In the genomic region with DNA sequence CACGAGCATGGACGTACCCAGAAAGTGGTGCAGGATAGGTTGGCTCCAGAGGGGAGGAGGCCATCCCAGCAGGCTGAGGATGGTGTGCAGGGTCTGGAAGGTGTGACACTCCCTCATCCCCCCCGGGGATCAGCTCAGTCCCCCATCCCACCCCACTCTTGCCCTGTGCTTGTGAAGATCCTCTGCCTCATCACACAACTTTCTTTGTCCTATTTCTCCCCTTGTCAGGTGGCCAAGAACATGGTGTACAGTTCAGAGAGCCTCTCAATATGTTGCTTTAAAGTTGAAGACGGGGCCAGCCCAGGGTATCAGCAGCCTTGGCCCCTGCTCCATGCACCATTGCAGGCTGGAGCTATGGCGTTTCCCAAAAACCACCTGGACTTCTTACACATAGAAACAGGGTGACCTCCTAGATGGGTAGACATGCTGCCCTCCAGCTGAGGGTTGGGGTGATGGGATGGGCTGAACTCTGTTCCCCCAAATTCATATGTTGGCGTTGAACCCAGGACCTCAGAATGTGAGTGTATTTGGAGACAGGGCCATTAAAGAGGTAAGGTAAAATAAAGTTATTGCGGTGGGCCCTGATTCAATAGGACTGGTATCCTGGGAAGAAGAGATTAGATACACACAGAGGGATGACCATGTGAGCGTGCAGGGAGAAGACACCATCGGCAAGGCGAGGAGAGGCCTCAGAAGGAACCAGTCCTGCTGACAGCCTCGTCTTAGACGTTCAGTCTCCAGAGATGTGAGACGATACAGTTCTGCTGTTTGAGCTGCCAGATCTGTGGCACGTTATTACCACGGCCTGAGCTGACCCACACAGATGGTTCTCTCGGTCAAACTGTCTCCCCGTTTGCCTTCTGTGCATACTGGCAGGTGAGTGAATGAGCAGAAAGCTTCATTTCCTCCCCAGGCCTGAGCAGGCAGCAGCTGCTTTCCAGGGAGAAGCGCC, we compare ENCODE assay signal across 15 cellular contexts.
DNase-seq lines count a peak whose midpoint lies in the region; ATAC-seq and TF ChIP-seq lines count a peak whose summit lies in the region.
"Had no signal": no experiment of that assay in that cellular context is flagged by ENCODE, and none has a peak within 500 bp of the region (broad histone marks: within the 10 kb centered on the region; RNA-seq: fewer than 3 reads in every experiment).

No MANE protein-coding gene starts in this region.

- POLR2A ChIA-PET in CD4-positive, alpha-beta T cell (lab: Charles Lee), result no interaction called here

- H3K27ac ChIP-seq in heart left ventricle (peak overlapping the region in 10 of 12 donors; percentile 70 to 95 (median 81)), osteoblast (ENCODE audit: low read depth, low read length) (no peak overlapping the region), trophoblast cell (ENCODE audit: low read depth, low read length) (no peak overlapping the region)
- H3K27ac ChIP-seq in CD4-positive, alpha-beta T cell (ENCODE audit: low read depth, low read length), result no peak overlapping the region

- H3K4me2 ChIP-seq in osteoblast (ENCODE audit: insufficient read depth, low read length) (no peak overlapping the region), trophoblast cell (ENCODE audit: low read length) (no peak overlapping the region)

- H3K79me2 ChIP-seq in osteoblast (ENCODE audit: insufficient read depth, low read length) (no peaks in the 10 kb centered on the region), trophoblast cell (ENCODE audit: control insufficient read depth, insufficient read depth, low read length, poor library complexity) (no peaks in the 10 kb centered on the region)

- H2BK120ac ChIP-seq in trophoblast cell (ENCODE audit: insufficient read depth, low read length, poor library complexity), result no peak overlapping the region

- no peak overlapping the region for H3K4me3 ChIP-seq in heart left ventricle
- H3K4me3 ChIP-seq in osteoblast (ENCODE audit: insufficient read depth, low read length), result no peak overlapping the region
- H3K4me3 ChIP-seq in trophoblast cell (ENCODE audit: low read depth, low read length), result no peak overlapping the region
- H3K4me3 ChIP-seq: tibial nerve had no signal

- 63 to 73% (median 65%) methylated on average over 17 to 18 of the region's 18 CpGs for WGBS in heart left ventricle, 4 donors
- no CpG with 5 or more reads among the region's 18 CpGs for WGBS in trophoblast cell (ENCODE audit: extremely low coverage, insufficient coverage, insufficient read length)

- no peak overlapping the region for H2BK12ac ChIP-seq in trophoblast cell (ENCODE audit: low read length)

- CTCF ChIA-PET in CD4-positive, alpha-beta T cell (lab: Charles Lee), result no interaction called here

- H3K79me1 ChIP-seq in trophoblast cell (ENCODE audit: low read length), result no peaks in the 10 kb centered on the region

- TF ChIP-seq CTCF in heart left ventricle (IDR thresholded peaks at IDR 0.05), result no peak
- TF ChIP-seq CTCF in osteoblast (IDR thresholded peaks at IDR 0.05; ENCODE audit: extremely low read depth, low read depth, low read length), result no peak
- TF ChIP-seq CTCF in CD4-positive, alpha-beta T cell (IDR thresholded peaks at IDR 0.05), result no peak

- no peak overlapping the region for H3K18ac ChIP-seq in trophoblast cell (ENCODE audit: low read length)

- H4K12ac ChIP-seq in trophoblast cell (ENCODE audit: low read depth, low read length), result no peak overlapping the region

- no peak overlapping the region for H3K9ac ChIP-seq in trophoblast cell (ENCODE audit: low read length)

- H3K9me3 Mint-ChIP-seq in CD4-positive, alpha-beta T cell, result no peaks in the 10 kb centered on the region
- H3K9me3 Mint-ChIP-seq: effector memory CD8-positive, alpha-beta T cell; natural killer cell treated with Interleukin-12 subunit alpha and Interleukin-12 subunit beta and Interleukin-15 and Interleukin-18, amount 100 ng/mL, for 72 hours; stimulated activated effector memory CD8-positive, alpha-beta T cell treated with anti-CD3 and anti-CD28 coated beads, Interleukin-12 subunit alpha, Interleukin-12 subunit beta, amount 100 ng/mL, for 72 hours; T-cell had no signal

- H3K36me3 ChIP-seq in heart left ventricle (no peaks in the 10 kb centered on the region), osteoblast (ENCODE audit: insufficient read depth, low read length) (no peaks in the 10 kb centered on the region), trophoblast cell (ENCODE audit: control insufficient read depth in 1 of 2, insufficient read depth in 2 of 2, low read length in 2 of 2) (no peaks in the 10 kb centered on the region)
- H3K36me3 ChIP-seq: tibial nerve had no signal

- no peak overlapping the region for H2BK5ac ChIP-seq in trophoblast cell (ENCODE audit: low read depth, low read length, poor library complexity)

- intact Hi-C loops in heart left ventricle (cut with DNase I) (loop anchor here in 6 of 10 donors (1.0 to 10.0 kb wide), 6 partner anchors 123 to 273 kb away; a partner anchor contains a TSS), left ventricle myocardium superior (cut with micrococcal nuclease) (no loop called here)
- intact Hi-C loops in CD4-positive, alpha-beta T cell (cut with DNase I, micrococcal nuclease), result no loop called here

- H3K4ac ChIP-seq in trophoblast cell (ENCODE audit: low read depth, low read length), result no peak overlapping the region

- H3K9me3 ChIP-seq in heart left ventricle (no peaks in the 10 kb centered on the region), osteoblast (ENCODE audit: low read depth, low read length) (no peaks in the 10 kb centered on the region), trophoblast cell (ENCODE audit: insufficient read depth, low read depth, low read length) (peaks cover 12% of the 10 kb centered on the region)
- no peaks in the 10 kb centered on the region for H3K9me3 ChIP-seq in CD4-positive, alpha-beta T cell (ENCODE audit: control insufficient read depth, low read length)
- H3K9me3 ChIP-seq: tibial nerve had no signal

- no peak overlapping the region for H3K23ac ChIP-seq in trophoblast cell (ENCODE audit: low read length)

- no peak overlapping the region for H3K14ac ChIP-seq in trophoblast cell (ENCODE audit: low read length)

- TF ChIP-seq POLR2A in heart left ventricle (IDR thresholded peaks at IDR 0.05), result no peak

- no peaks in the 10 kb centered on the region for H3K4me1 Mint-ChIP-seq in CD4-positive, alpha-beta T cell (ENCODE audit: low read depth)
- H3K4me1 Mint-ChIP-seq: stimulated activated effector memory CD8-positive, alpha-beta T cell treated with anti-CD3 and anti-CD28 coated beads, Interleukin-12 subunit alpha, Interleukin-12 subunit beta, amount 100 ng/mL, for 72 hours; T-cell had no signal

- peaks cover 3 to 73% (median 48%) of the 10 kb centered on the region in 12 donors for H3K4me1 ChIP-seq in heart left ventricle
- H3K4me1 ChIP-seq in osteoblast (ENCODE audit: insufficient read depth, low read length), result no peaks in the 10 kb centered on the region
- H3K4me1 ChIP-seq in trophoblast cell (ENCODE audit: control insufficient read depth in 1 of 2, insufficient read depth in 2 of 2, low read length in 2 of 2), result peaks cover 0 to 4% of the 10 kb centered on the region in 2 experiments

- H2AK5ac ChIP-seq in trophoblast cell (ENCODE audit: low read length), result no peak overlapping the region

- no peaks in the 10 kb centered on the region for H3K27me3 Mint-ChIP-seq in CD4-positive, alpha-beta T cell
- H3K27me3 Mint-ChIP-seq: effector memory CD8-positive, alpha-beta T cell; natural killer cell treated with Interleukin-12 subunit alpha and Interleukin-12 subunit beta and Interleukin-15 and Interleukin-18, amount 100 ng/mL, for 72 hours; T-cell had no signal

- ATAC-seq in heart left ventricle (no peak), left ventricle myocardium superior (no peak), GM21381 (IDR thresholded peaks at IDR 0.05; ENCODE audit: unreplicated experiment) (no peak)
- no peak for ATAC-seq in CD4-positive, alpha-beta T cell (ENCODE audit: poor library complexity)
- ATAC-seq: effector memory CD8-positive, alpha-beta T cell; natural killer cell treated with Interleukin-12 subunit alpha and Interleukin-12 subunit beta and Interleukin-15 and Interleukin-18, amount 100 ng/mL, for 72 hours; stimulated activated effector memory CD8-positive, alpha-beta T cell treated with anti-CD3 and anti-CD28 coated beads, Interleukin-12 subunit alpha, Interleukin-12 subunit beta, amount 100 ng/mL, for 72 hours; T-cell had no signal

- H2AFZ ChIP-seq in osteoblast (ENCODE audit: low read length) (no peak overlapping the region), trophoblast cell (ENCODE audit: insufficient read depth, low read length, poor library complexity) (no peak overlapping the region)

- peak in 2 of 5 donors; percentile 1 to 27 for DNase-seq in heart left ventricle
- DNase-seq in left ventricle myocardium superior, result no peak
- peak; percentile 81 for DNase-seq in cerebellum (ENCODE audit: low spot score)
- DNase-seq in osteoblast (ENCODE audit: insufficient read length, low spot score, missing footprints), result peak; percentile 38
- DNase-seq in trophoblast cell, result no peak
- DNase-seq in CD4-positive, alpha-beta T cell, result no peak
- DNase-seq: amygdala; central memory CD4-positive, alpha-beta T cell; effector memory CD8-positive, alpha-beta T cell; NCI-H1694 had no signal

- no peaks in the 10 kb centered on the region for H4K20me1 ChIP-seq in osteoblast (ENCODE audit: insufficient read depth, low read length)

- no peak overlapping the region for H3K27ac Mint-ChIP-seq in CD4-positive, alpha-beta T cell
- H3K27ac Mint-ChIP-seq: effector memory CD8-positive, alpha-beta T cell; natural killer cell treated with Interleukin-12 subunit alpha and Interleukin-12 subunit beta and Interleukin-15 and Interleukin-18, amount 100 ng/mL, for 72 hours; stimulated activated effector memory CD8-positive, alpha-beta T cell treated with anti-CD3 and anti-CD28 coated beads, Interleukin-12 subunit alpha, Interleukin-12 subunit beta, amount 100 ng/mL, for 72 hours; T-cell had no signal

- no peak overlapping the region for H3K4me3 Mint-ChIP-seq in CD4-positive, alpha-beta T cell
- H3K4me3 Mint-ChIP-seq: effector memory CD8-positive, alpha-beta T cell; natural killer cell treated with Interleukin-12 subunit alpha and Interleukin-12 subunit beta and Interleukin-15 and Interleukin-18, amount 100 ng/mL, for 72 hours; stimulated activated effector memory CD8-positive, alpha-beta T cell treated with anti-CD3 and anti-CD28 coated beads, Interleukin-12 subunit alpha, Interleukin-12 subunit beta, amount 100 ng/mL, for 72 hours; T-cell had no signal

- H4K91ac ChIP-seq in trophoblast cell (ENCODE audit: low read depth, low read length), result no peak overlapping the region

- no peaks in the 10 kb centered on the region for H3K27me3 ChIP-seq in heart left ventricle
- H3K27me3 ChIP-seq in osteoblast (ENCODE audit: insufficient read depth, low read length), result no peaks in the 10 kb centered on the region
- no peaks in the 10 kb centered on the region for H3K27me3 ChIP-seq in trophoblast cell (ENCODE audit: insufficient read depth, low read length)
- no peaks in the 10 kb centered on the region for H3K27me3 ChIP-seq in CD4-positive, alpha-beta T cell (ENCODE audit: control insufficient read depth, insufficient read depth, low read length)
- H3K27me3 ChIP-seq: tibial nerve had no signal

- no peaks in the 10 kb centered on the region for H3K36me3 Mint-ChIP-seq in CD4-positive, alpha-beta T cell (ENCODE audit: low read depth)
- H3K36me3 Mint-ChIP-seq: natural killer cell treated with Interleukin-12 subunit alpha and Interleukin-12 subunit beta and Interleukin-15 and Interleukin-18, amount 100 ng/mL, for 72 hours; stimulated activated effector memory CD8-positive, alpha-beta T cell treated with anti-CD3 and anti-CD28 coated beads, Interleukin-12 subunit alpha, Interleukin-12 subunit beta, amount 100 ng/mL, for 72 hours; T-cell had no signal

- no peak overlapping the region for H4K8ac ChIP-seq in trophoblast cell (ENCODE audit: low read depth, low read length)

Comparison
In these comparisons a context has a peak if more than half of its experiments do, and no peak if none do; other contexts are left out.
1. intact Hi-C loops: an anchor here in heart left ventricle (1.0 to 10.0 kb wide); none called in left ventricle myocardium superior and CD4-positive, alpha-beta T cell.
2. DNase-seq: peak in cerebellum (single experiment) and osteoblast (single experiment); none in left ventricle myocardium superior (single experiment), trophoblast cell (0 of 2) and CD4-positive, alpha-beta T cell (0 of 10).
3. H3K27ac ChIP-seq: peak in heart left ventricle (10 of 12); none in osteoblast (single experiment), trophoblast cell (single experiment) and CD4-positive, alpha-beta T cell (single experiment).